1 cellular context compared by ENCODE assay signal in genomic region chr16:89410794-89411309, GRCh38.
TF ChIP-seq lines count a peak whose summit lies in the region.

No MANE protein-coding gene starts in this region.

TF ChIP-seq in HepG2, 621 proteins besides CTCF, POLR2A, EP300 and RAD21 (continued from another document):
- TF ChIP-seq ARID5B (CRISPR knock-in tag; IDR thresholded peaks at IDR 0.05), result peak; percentile 26; the same call in 1 of the 2 replicates
- no peak for TF ChIP-seq NR2F6 (IDR thresholded peaks at IDR 0.05)
- TF ChIP-seq NR2F6 (CRISPR knock-in tag; IDR thresholded peaks at IDR 0.05), result no peak
- no peak for TF ChIP-seq SMAD1 (CRISPR knock-in tag; IDR thresholded peaks at IDR 0.05; ENCODE audit: borderline replicate concordance, low read depth)
- TF ChIP-seq KDM5B (CRISPR knock-in tag; IDR thresholded peaks at IDR 0.05; ENCODE audit: borderline replicate concordance), result 0 out of 2 replicates have a peak, but pooled peaks have one; percentile 63
- no peak for TF ChIP-seq HIC2 (CRISPR knock-in tag; IDR thresholded peaks at IDR 0.05; ENCODE audit: low read depth)
- peak; percentile 78; the same call in 1 of the 3 replicates for TF ChIP-seq MXI1 (IDR thresholded peaks at IDR 0.05; ENCODE audit: borderline replicate concordance, low read depth, low read length)
- TF ChIP-seq RBM22 (optimal IDR thresholded peaks at IDR 0.05; ENCODE audit: low read length), result peak; percentile 61
- TF ChIP-seq TEAD2 (CRISPR knock-in tag; IDR thresholded peaks at IDR 0.05), result no peak
- no peak for TF ChIP-seq HOXA7 (CRISPR knock-in tag; IDR thresholded peaks at IDR 0.05)
